In genomic region chr11:97202613-97203292, GRCh38 we compare ENCODE assay signal across 17 cellular contexts.
DNase-seq lines count a peak whose midpoint lies in the region; ATAC-seq and TF ChIP-seq lines count a peak whose summit lies in the region.
"Had no signal": no experiment of that assay in that cellular context is flagged by ENCODE, and none has a peak within 500 bp of the region (broad histone marks: within the 10 kb centered on the region; RNA-seq: fewer than 3 reads in every experiment).

No MANE protein-coding gene starts in this region.

- no peak overlapping the region for H2AK5ac ChIP-seq in mesendoderm (ENCODE audit: low read length)

- H3K18ac ChIP-seq in mesendoderm (ENCODE audit: low read length) = no peak overlapping the region

- no peak overlapping the region for H3K4me3 ChIP-seq in heart right ventricle
- H3K4me3 ChIP-seq in mesendoderm (ENCODE audit: low read length) = no peak overlapping the region
- H3K4me3 ChIP-seq in Peyer's patch = no peak overlapping the region
- H3K4me3 ChIP-seq: HAP-1 had no signal

- H2BK120ac ChIP-seq in mesendoderm (ENCODE audit: low read depth, low read length) = no peak overlapping the region

- DNase-seq in heart right ventricle (no peak), Right ventricle myocardium inferior (ENCODE audit: missing footprints) (no peak), left ventricle myocardium superior (no peak), mesendoderm (peak; percentile 24), cerebellar cortex (ENCODE audit: low spot score) (no peak), mucosa of gallbladder (ENCODE audit: low spot score) (no peak), Peyer's patch (no peak)
- DNase-seq in activated CD4-positive, CD25-positive, alpha-beta regulatory T cell treated with anti-CD3 and anti-CD28 coated beads, Interleukin-2, amount 50 U/mL, for 72 hours = no peak
- DNase-seq: DMS79, NCI-H1092 treated with DMSO at 0.1 percent for 48 hours, NCI-H1436 treated with DMSO at 0.1 percent for 48 hours, NCI-H2029, NCI-H2227 treated with DMSO at 0.1 percent for 48 hours, NCI-H510A had no signal

- no peak overlapping the region for H2BK5ac ChIP-seq in mesendoderm (ENCODE audit: low read length)

- no peak overlapping the region for H3K23ac ChIP-seq in mesendoderm (ENCODE audit: low read length)

- no peak overlapping the region for H3K4ac ChIP-seq in mesendoderm (ENCODE audit: low read depth, low read length)

- WGBS in heart right ventricle, 2 donors = 48 to 52% methylated on average over 8 of the region's 8 CpGs
- WGBS in mesendoderm (ENCODE audit: extremely low coverage, insufficient coverage, low lambda C conversion rate) = no CpG with 5 or more reads among the region's 8 CpGs

- H3K79me2 ChIP-seq in mesendoderm (ENCODE audit: control insufficient read depth, insufficient read depth, low read length) = no peaks in the 10 kb centered on the region

- TF ChIP-seq POLR2A in Peyer's patch (IDR thresholded peaks at IDR 0.05) = no peak

- H3K36me3 ChIP-seq in heart right ventricle = no peaks in the 10 kb centered on the region
- H3K36me3 ChIP-seq in mesendoderm (ENCODE audit: control insufficient read depth, insufficient read depth, low read length) = no peaks in the 10 kb centered on the region
- H3K36me3 ChIP-seq in Peyer's patch = no peaks in the 10 kb centered on the region
- H3K36me3 ChIP-seq: HAP-1 had no signal

- H4K5ac ChIP-seq in mesendoderm (ENCODE audit: low read length) = no peak overlapping the region

- ATAC-seq in heart right ventricle (peak in 5 of 8 donors; percentile 12 to 57 (median 24)), Right ventricle myocardium inferior (no peak), left ventricle myocardium superior (peak; percentile 24)

- H3K27me3 ChIP-seq in heart right ventricle = no peaks in the 10 kb centered on the region
- no peaks in the 10 kb centered on the region for H3K27me3 ChIP-seq in mesendoderm (ENCODE audit: insufficient read depth, low read length, poor library complexity)
- no peaks in the 10 kb centered on the region for H3K27me3 ChIP-seq in Peyer's patch

- intact Hi-C loops in heart right ventricle (cut with DNase I) (no loop called here), Right ventricle myocardium inferior (cut with DNase I) (loop anchor here (10.0 kb wide), 1 partner anchor 738 kb away; no protein-coding TSS in a partner anchor), left ventricle myocardium superior (cut with micrococcal nuclease) (no loop called here)

- H4K8ac ChIP-seq in mesendoderm (ENCODE audit: low read depth, low read length) = no peak overlapping the region

- no peaks in the 10 kb centered on the region for H3K79me1 ChIP-seq in mesendoderm (ENCODE audit: low read length)

- H3K9ac ChIP-seq in mesendoderm (ENCODE audit: low read length) = no peak overlapping the region
- H3K9ac ChIP-seq: KMS-11 had no signal

- H3K4me1 ChIP-seq in heart right ventricle (peaks cover 0 to 18% (median 0%) of the 10 kb centered on the region in 9 donors), mesendoderm (ENCODE audit: control insufficient read depth, low read depth, low read length) (no peaks in the 10 kb centered on the region), Peyer's patch (no peaks in the 10 kb centered on the region)
- H3K4me1 ChIP-seq: HAP-1 had no signal

- H2BK15ac ChIP-seq in mesendoderm (replicated peaks; ENCODE audit: low read depth) = no peak overlapping the region

- H3K56ac ChIP-seq in mesendoderm (ENCODE audit: low read length) = no peak overlapping the region

- H3K9me3 ChIP-seq in heart right ventricle (peaks cover 0 to 7% (median 0%) of the 10 kb centered on the region in 11 donors), Peyer's patch (peaks cover 0 to 9% (median 0%) of the 10 kb centered on the region in 4 donors)
- H3K9me3 ChIP-seq: HAP-1 had no signal

- H3K4me2 ChIP-seq in mesendoderm (ENCODE audit: low read length) = no peak overlapping the region
- H3K4me2 ChIP-seq: KMS-11 had no signal

- TF ChIP-seq CTCF in heart right ventricle (IDR thresholded peaks at IDR 0.05) (peak in 1 of 9 donors; percentile 1), Peyer's patch (IDR thresholded peaks at IDR 0.05) (no peak)

- peak overlapping the region in 2 of 10 donors; percentile 25 to 29 for H3K27ac ChIP-seq in heart right ventricle
- no peak overlapping the region for H3K27ac ChIP-seq in mesendoderm (ENCODE audit: low read depth, low read length)
- H3K27ac ChIP-seq in Peyer's patch = no peak overlapping the region
- H3K27ac ChIP-seq: C4-2B, KMS-11 had no signal
